24 cellular contexts compared by ENCODE assay signal in the genomic region with DNA sequence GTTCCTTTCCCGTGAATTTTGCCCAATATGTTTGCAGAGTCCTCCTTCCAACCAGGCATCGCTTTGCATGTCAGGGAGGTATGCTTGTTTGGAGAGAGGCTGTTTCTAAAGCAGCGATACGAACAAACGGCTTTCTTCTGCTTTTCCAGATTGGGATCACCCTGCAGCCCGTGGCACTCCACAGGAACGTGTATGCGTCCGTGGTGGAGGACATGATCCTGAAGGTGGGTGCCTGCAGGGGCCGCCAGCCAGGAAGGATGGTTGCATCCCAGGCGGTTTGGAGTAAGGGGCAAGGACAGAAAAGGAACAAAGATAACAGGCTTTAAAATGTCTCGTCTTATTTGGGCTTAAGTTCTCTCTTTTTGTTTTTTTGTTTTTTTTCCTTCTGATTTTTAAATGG.
"Had no signal": no experiment of that assay in that cellular context is flagged by ENCODE, and none has a peak within 500 bp of the region (broad histone marks: within the 10 kb centered on the region; RNA-seq: fewer than 3 reads in every experiment).

No MANE protein-coding gene starts in this region.

- H3K27me3 ChIP-seq: SJCRH30 had no signal

- DNase-seq: activated B cell treated with CpG ODN at 0.5 μM for 24 hours; activated CD4-positive, alpha-beta memory T cell treated with anti-CD3 and anti-CD28 coated beads for 36 hours; activated CD4-positive, alpha-beta T cell treated with anti-CD3 and anti-CD28 coated beads for 1 hour; activated CD4-positive, alpha-beta T cell treated with anti-CD3 and anti-CD28 coated beads, Interleukin-2, amount 10 ng/mL, durations not matched to agents 7 days and 5 days; activated gamma-delta T cell treated with Interleukin-2 at 50 U/mL for 16 hours; activated naive CD4-positive, alpha-beta T cell treated with anti-CD3 and anti-CD28 coated beads, Interleukin-2, amount 10 ng/mL, durations not matched to agents 7 days and 5 days; activated naive CD8-positive, alpha-beta T cell treated with anti-CD3 and anti-CD28 coated beads for 36 hours; activated T-cell treated with anti-CD3 and anti-CD28 coated beads, Interleukin-2, amount 50 U/mL, for 48 hours; anterior cingulate cortex; central memory CD4-positive, alpha-beta T cell; Karpas-422; MM.1S; NCI-H1105; NCI-H446; NK-92 treated with Interleukin-12 subunit alpha and Interleukin-12 subunit beta, amount 100 ng/mL, for 24 hours; OCI-M1; Right ventricle myocardium superior; RPMI8226; SJCRH30; SK-N-SH; T-helper 1 cell had no signal

- H3K4me1 ChIP-seq: SJCRH30 had no signal

- H3K27ac ChIP-seq: SJCRH30 had no signal

- H3K27me3 Mint-ChIP-seq: activated B cell treated with CpG ODN at 0.5 μM for 24 hours; activated CD4-positive, alpha-beta memory T cell treated with anti-CD3 and anti-CD28 coated beads for 36 hours; activated CD4-positive, alpha-beta T cell treated with anti-CD3 and anti-CD28 coated beads, Interleukin-2, amount 10 ng/mL, durations not matched to agents 7 days and 5 days; activated naive CD4-positive, alpha-beta T cell treated with anti-CD3 and anti-CD28 coated beads, Interleukin-2, amount 10 ng/mL, durations not matched to agents 7 days and 5 days; activated naive CD8-positive, alpha-beta T cell treated with anti-CD3 and anti-CD28 coated beads for 36 hours had no signal

- H3K27ac Mint-ChIP-seq: activated B cell treated with CpG ODN at 0.5 μM for 24 hours; activated CD4-positive, alpha-beta memory T cell treated with anti-CD3 and anti-CD28 coated beads for 36 hours; activated CD4-positive, alpha-beta T cell treated with anti-CD3 and anti-CD28 coated beads, Interleukin-2, amount 10 ng/mL, durations not matched to agents 7 days and 5 days; activated naive CD4-positive, alpha-beta T cell treated with anti-CD3 and anti-CD28 coated beads, Interleukin-2, amount 10 ng/mL, durations not matched to agents 7 days and 5 days; activated naive CD8-positive, alpha-beta T cell treated with anti-CD3 and anti-CD28 coated beads for 36 hours had no signal

- H3K9me3 Mint-ChIP-seq: activated B cell treated with CpG ODN at 0.5 μM for 24 hours; activated CD4-positive, alpha-beta memory T cell treated with anti-CD3 and anti-CD28 coated beads for 36 hours; activated CD4-positive, alpha-beta T cell treated with anti-CD3 and anti-CD28 coated beads, Interleukin-2, amount 10 ng/mL, durations not matched to agents 7 days and 5 days; activated naive CD4-positive, alpha-beta T cell treated with anti-CD3 and anti-CD28 coated beads, Interleukin-2, amount 10 ng/mL, durations not matched to agents 7 days and 5 days; activated naive CD8-positive, alpha-beta T cell treated with anti-CD3 and anti-CD28 coated beads for 36 hours; activated T-helper 2 cell treated with anti-CD3 and anti-CD28 coated beads, Interferon-gamma antibody, Interleukin-2, Interleukin-4, amounts not matched to agents 10 μg/mL and 5 μg/mL and 100 μg/mL, durations not matched to agents 14 hours and 24 hours and 36 hours had no signal

- H3K4me3 ChIP-seq: K562, SJCRH30 had no signal

- H3K9me3 ChIP-seq: SJCRH30, SK-N-SH had no signal

- ATAC-seq: K562, Panc1 had no signal

- H3K4me1 Mint-ChIP-seq: activated B cell treated with CpG ODN at 0.5 μM for 24 hours; activated CD4-positive, alpha-beta T cell treated with anti-CD3 and anti-CD28 coated beads, Interleukin-2, amount 10 ng/mL, durations not matched to agents 7 days and 5 days; activated naive CD4-positive, alpha-beta T cell treated with anti-CD3 and anti-CD28 coated beads, Interleukin-2, amount 10 ng/mL, durations not matched to agents 7 days and 5 days; activated naive CD8-positive, alpha-beta T cell treated with anti-CD3 and anti-CD28 coated beads for 36 hours had no signal

- H3K4me2 ChIP-seq: SK-N-SH had no signal

- H3K4me3 Mint-ChIP-seq: activated B cell treated with CpG ODN at 0.5 μM for 24 hours; activated CD4-positive, alpha-beta memory T cell treated with anti-CD3 and anti-CD28 coated beads for 36 hours; activated CD4-positive, alpha-beta T cell treated with anti-CD3 and anti-CD28 coated beads, Interleukin-2, amount 10 ng/mL, durations not matched to agents 7 days and 5 days; activated naive CD4-positive, alpha-beta T cell treated with anti-CD3 and anti-CD28 coated beads, Interleukin-2, amount 10 ng/mL, durations not matched to agents 7 days and 5 days; activated naive CD8-positive, alpha-beta T cell treated with anti-CD3 and anti-CD28 coated beads for 36 hours had no signal
